ENCODE assay signal across 9 cellular contexts in the genomic region with DNA sequence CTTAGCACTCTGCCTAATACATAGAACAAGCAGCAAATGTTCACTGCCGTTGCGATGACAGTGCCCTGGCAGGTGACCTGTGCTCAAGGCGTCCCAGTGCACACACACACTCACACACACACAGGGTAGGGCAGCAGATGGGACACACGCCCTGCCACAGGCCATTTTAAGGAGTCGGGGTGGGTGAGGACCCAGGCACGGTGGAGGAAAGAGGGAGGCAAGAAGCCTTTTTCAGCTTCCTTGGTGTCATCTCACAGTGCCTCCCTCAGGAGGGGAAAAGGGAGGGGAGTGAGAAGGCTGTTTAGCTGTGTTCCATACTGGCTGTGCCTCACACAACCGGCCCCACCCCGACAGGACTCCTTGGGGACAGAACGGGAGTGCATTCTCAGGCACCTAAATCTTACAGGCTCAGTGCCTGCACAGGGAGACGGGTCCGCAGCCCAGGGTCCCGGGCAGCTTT. TPM values are rescaled to one million over a fixed set of nuclear protein-coding genes. Genes with fewer than 3 reads are reported as not detected.
DNase-seq lines count a peak whose midpoint lies in the region; ATAC-seq and TF ChIP-seq lines count a peak whose summit lies in the region.
"Had no signal": no experiment of that assay in that cellular context is flagged by ENCODE, and none has a peak within 500 bp of the region (broad histone marks: within the 10 kb centered on the region; RNA-seq: fewer than 3 reads in every experiment).

No MANE protein-coding gene starts in this region.

- ATAC-seq in RWPE2 (ENCODE audit: low read depth) (no peak), GM21619 (IDR thresholded peaks at IDR 0.05; ENCODE audit: unreplicated experiment) (no peak)

- TF ChIP-seq EP300 in esophagus muscularis mucosa (IDR thresholded peaks at IDR 0.05), result no peak

- H3K27me3 ChIP-seq in RWPE2 (ENCODE audit: insufficient read depth, poor library complexity, severe bottlenecking) (no peaks in the 10 kb centered on the region), esophagus muscularis mucosa (peaks cover 0 to 11% (median 0%) of the 10 kb centered on the region in 4 donors)

- peaks cover 35% of the 10 kb centered on the region for H3K4me1 ChIP-seq in RWPE2 (ENCODE audit: insufficient read depth, poor library complexity, severe bottlenecking)
- peaks cover 11 to 79% (median 68%) of the 10 kb centered on the region in 4 donors for H3K4me1 ChIP-seq in esophagus muscularis mucosa

- H3K4me3 ChIP-seq in RWPE2 (ENCODE audit: severe bottlenecking) (peak overlapping the region; percentile 71), esophagus muscularis mucosa (peak overlapping the region; percentile 65 to 87 (median 77))

- no peak for TF ChIP-seq CTCF in CD14-positive monocyte (IDR thresholded peaks at IDR 0.05)
- TF ChIP-seq CTCF in RWPE2 (IDR thresholded peaks at IDR 0.05; ENCODE audit: poor library complexity, severe bottlenecking), result no peak
- no peak for TF ChIP-seq CTCF in esophagus muscularis mucosa (IDR thresholded peaks at IDR 0.05)
- TF ChIP-seq CTCF in osteocyte (IDR thresholded peaks at IDR 0.05), result no peak

- H3K36me3 Mint-ChIP-seq in CD14-positive monocyte, result peaks cover 0 to 7% of the 10 kb centered on the region in 2 donors
- H3K36me3 Mint-ChIP-seq in osteocyte (ENCODE audit: unreplicated experiment), result no peaks in the 10 kb centered on the region

- no peaks in the 10 kb centered on the region for H3K9me3 ChIP-seq in RWPE2 (ENCODE audit: severe bottlenecking)
- H3K9me3 ChIP-seq in esophagus muscularis mucosa, result no peaks in the 10 kb centered on the region

- no peak for TF ChIP-seq POLR2A in esophagus muscularis mucosa (IDR thresholded peaks at IDR 0.05; ENCODE audit: low read depth)

- WGBS in esophagus muscularis mucosa, result 10% methylated on average over 4 of the region's 12 CpGs

- intact Hi-C loops in CD14-positive monocyte (cut with micrococcal nuclease), result no loop called here
- intact Hi-C loops in esophagus muscularis mucosa (cut with DNase I), result loop anchor here (5.0 kb wide), 1 partner anchor 83 kb away; no protein-coding TSS in a partner anchor

- H3K27ac ChIP-seq in RWPE2 (ENCODE audit: poor library complexity, severe bottlenecking) (peak overlapping the region; percentile 94), esophagus muscularis mucosa (replicated peaks in 1 of 4) (peak overlapping the region; percentile 88 to 92 (median 90))

- H3K27ac Mint-ChIP-seq in CD14-positive monocyte, result no peak overlapping the region
- H3K27ac Mint-ChIP-seq in osteocyte (ENCODE audit: unreplicated experiment), result no peak overlapping the region

- H3K4me1 Mint-ChIP-seq in CD14-positive monocyte (peaks cover 10% of the 10 kb centered on the region), osteocyte (ENCODE audit: unreplicated experiment) (peaks cover 15% of the 10 kb centered on the region)

- H3K27me3 Mint-ChIP-seq in CD14-positive monocyte (ENCODE audit: low read depth in 3 of 3), result peaks cover 64 to 81% (median 72%) of the 10 kb centered on the region in 3 donors
- peaks cover 26% of the 10 kb centered on the region for H3K27me3 Mint-ChIP-seq in osteocyte (ENCODE audit: unreplicated experiment)

- peaks cover 0 to 20% (median 5%) of the 10 kb centered on the region in 7 donors for H3K9me3 Mint-ChIP-seq in CD14-positive monocyte
- H3K9me3 Mint-ChIP-seq in osteocyte (ENCODE audit: unreplicated experiment), result no peaks in the 10 kb centered on the region

- DNase-seq in CD14-positive monocyte (ENCODE audit: low spot score) (no peak), RWPE2 (ENCODE audit: low spot score) (no peak), esophagus muscularis mucosa (ENCODE audit: extremely low spot score) (no peak), osteocyte (ENCODE audit: extremely low spot score, unreplicated experiment) (no peak), Ammon's horn (ENCODE audit: low spot score) (no peak), HuH-7.5 (ENCODE audit: low spot score) (no peak), medulla oblongata (ENCODE audit: extremely low spot score) (no peak)
- DNase-seq: effector memory CD4-positive, alpha-beta T cell had no signal

- H3K4me3 Mint-ChIP-seq in CD14-positive monocyte (peak overlapping the region; percentile 56 to 77), osteocyte (ENCODE audit: unreplicated experiment) (peak overlapping the region; percentile 77)

- no peaks in the 10 kb centered on the region for H3K36me3 ChIP-seq in RWPE2 (ENCODE audit: low read depth)
- H3K36me3 ChIP-seq in esophagus muscularis mucosa, result no peaks in the 10 kb centered on the region

RNA-seq across cellular contexts. Expression of a gene that starts 1.5 kb away (rescaled TPM):
- not detected for polyA plus RNA-seq in CD14-positive monocyte
- total RNA-seq in esophagus muscularis mucosa, result 10 to 100 TPM; 46.5 to 93.2 (median 68.9) TPM
- total RNA-seq in osteocyte, result 0.78 and 0.94 TPM in 2 replicates

Comparison
In these comparisons a context has a peak if more than half of its experiments do, and no peak if none do; other contexts are left out.
1. RNA of a gene that starts 1.5 kb away (total RNA-seq): 46.5 to 93.2 TPM in esophagus muscularis mucosa; 0.78 to 0.94 TPM in osteocyte; every median in the first group is over 10 times any median in the second.